19 cellular contexts compared by ENCODE assay signal in genomic region chr6:115120394-115120793, GRCh38.
DNase-seq lines count a peak whose midpoint lies in the region; ATAC-seq and TF ChIP-seq lines count a peak whose summit lies in the region.
"Had no signal": no experiment of that assay in that cellular context is flagged by ENCODE, and none has a peak within 500 bp of the region (broad histone marks: within the 10 kb centered on the region; RNA-seq: fewer than 3 reads in every experiment).

No MANE protein-coding gene starts in this region.

- H3K9me3 ChIP-seq in SK-N-MC (ENCODE audit: low read depth, low read length) = no peaks in the 10 kb centered on the region
- H3K9me3 ChIP-seq in neural cell (ENCODE audit: low read length) = no peaks in the 10 kb centered on the region
- H3K9me3 ChIP-seq: SJCRH30 had no signal

- H3K9ac ChIP-seq in SK-N-MC (ENCODE audit: insufficient read length) = no peak overlapping the region
- no peak overlapping the region for H3K9ac ChIP-seq in neural cell (ENCODE audit: low read length)

- H3K4me3 ChIP-seq in SK-N-MC (no peak overlapping the region), neural cell (ENCODE audit: low read length) (no peak overlapping the region)
- H3K4me3 ChIP-seq: GM12878, SJCRH30 had no signal

- H3F3A ChIP-seq in neural cell (ENCODE audit: insufficient read depth, low read length, poor library complexity, severe bottlenecking) = peaks cover 6% of the 10 kb centered on the region

- ATAC-seq in HG03159 (IDR thresholded peaks at IDR 0.05; ENCODE audit: unreplicated experiment) = no peak
- ATAC-seq: GM12878, HCT116, HepG2 had no signal

- DNase-seq in NCI-H1417 (lab: John Stamatoyannopoulos, UW) = peak in 2 of 3 experiments; percentile 9 to 77
- no peak for DNase-seq in NCI-H1417 treated with DMSO at 0.1 percent for 48 hours (lab: John Stamatoyannopoulos, UW)
- DNase-seq in NCI-H69 (lab: John Stamatoyannopoulos, UW) = peak; percentile 88
- DNase-seq in SK-N-MC (ENCODE audit: low read depth, low spot score) = peak; percentile 40
- no peak for DNase-seq in NCI-H2029 (lab: John Stamatoyannopoulos, UW)
- DNase-seq: EL, GDM1, Karpas-422, MV-4-11, NCI-H1105, NCI-H2171 treated with DMSO at 0.1 percent for 48 hours, NCI-H446, NCI-H526, SJCRH30 had no signal

- H3K27me3 ChIP-seq in neural cell (ENCODE audit: insufficient read depth, low read depth, low read length) = no peaks in the 10 kb centered on the region
- H3K27me3 ChIP-seq: SJCRH30 had no signal

- H3K27ac ChIP-seq in SK-N-MC = no peak overlapping the region
- H3K27ac ChIP-seq in neural cell (ENCODE audit: low read length) = no peak overlapping the region
- H3K27ac ChIP-seq: SJCRH30 had no signal

- no peak overlapping the region for H2AFZ ChIP-seq in neural cell (ENCODE audit: low read depth, low read length)

- H4K20me1 ChIP-seq in neural cell (ENCODE audit: insufficient read depth) = no peaks in the 10 kb centered on the region

- H3K36me3 ChIP-seq in SK-N-MC (ENCODE audit: insufficient read depth, low read length) (no peaks in the 10 kb centered on the region), neural cell (ENCODE audit: insufficient read depth, low read length) (no peaks in the 10 kb centered on the region)
- H3K36me3 ChIP-seq: SJCRH30 had no signal

- no peak overlapping the region for H3K4me2 ChIP-seq in neural cell (ENCODE audit: low read length)

- TF ChIP-seq EP300 in neural cell (conservative IDR thresholded peaks at IDR 0.05; ENCODE audit: poor library complexity, severe bottlenecking) = peak; percentile 70

- H3K79me2 ChIP-seq in neural cell (replicated peaks; ENCODE audit: insufficient read depth, low read length) = no peaks in the 10 kb centered on the region

- no peak for TF ChIP-seq RAD21 in neural cell (conservative IDR thresholded peaks at IDR 0.05)

- TF ChIP-seq CTCF in neural cell (IDR thresholded peaks at IDR 0.05; ENCODE audit: poor library complexity, severe bottlenecking) = no peak

- no peaks in the 10 kb centered on the region for H3K9me2 ChIP-seq in neural cell (ENCODE audit: insufficient read depth, low read length)

TF ChIP-seq in neural cell, 6 proteins besides CTCF, POLR2A, EP300 and RAD21:
- TF ChIP-seq EZH2 (IDR thresholded peaks at IDR 0.05; ENCODE audit: borderline replicate concordance, insufficient read depth, low read length, poor library complexity, severe bottlenecking) (no peak), POLR2AphosphoS5 (IDR thresholded peaks at IDR 0.05) (peak; percentile 90), MXI1 (conservative IDR thresholded peaks at IDR 0.05; ENCODE audit: poor library complexity, severe bottlenecking) (no peak), SMC3 (conservative IDR thresholded peaks at IDR 0.05; ENCODE audit: poor library complexity) (no peak)
- TF ChIP-seq, protein P1, sequence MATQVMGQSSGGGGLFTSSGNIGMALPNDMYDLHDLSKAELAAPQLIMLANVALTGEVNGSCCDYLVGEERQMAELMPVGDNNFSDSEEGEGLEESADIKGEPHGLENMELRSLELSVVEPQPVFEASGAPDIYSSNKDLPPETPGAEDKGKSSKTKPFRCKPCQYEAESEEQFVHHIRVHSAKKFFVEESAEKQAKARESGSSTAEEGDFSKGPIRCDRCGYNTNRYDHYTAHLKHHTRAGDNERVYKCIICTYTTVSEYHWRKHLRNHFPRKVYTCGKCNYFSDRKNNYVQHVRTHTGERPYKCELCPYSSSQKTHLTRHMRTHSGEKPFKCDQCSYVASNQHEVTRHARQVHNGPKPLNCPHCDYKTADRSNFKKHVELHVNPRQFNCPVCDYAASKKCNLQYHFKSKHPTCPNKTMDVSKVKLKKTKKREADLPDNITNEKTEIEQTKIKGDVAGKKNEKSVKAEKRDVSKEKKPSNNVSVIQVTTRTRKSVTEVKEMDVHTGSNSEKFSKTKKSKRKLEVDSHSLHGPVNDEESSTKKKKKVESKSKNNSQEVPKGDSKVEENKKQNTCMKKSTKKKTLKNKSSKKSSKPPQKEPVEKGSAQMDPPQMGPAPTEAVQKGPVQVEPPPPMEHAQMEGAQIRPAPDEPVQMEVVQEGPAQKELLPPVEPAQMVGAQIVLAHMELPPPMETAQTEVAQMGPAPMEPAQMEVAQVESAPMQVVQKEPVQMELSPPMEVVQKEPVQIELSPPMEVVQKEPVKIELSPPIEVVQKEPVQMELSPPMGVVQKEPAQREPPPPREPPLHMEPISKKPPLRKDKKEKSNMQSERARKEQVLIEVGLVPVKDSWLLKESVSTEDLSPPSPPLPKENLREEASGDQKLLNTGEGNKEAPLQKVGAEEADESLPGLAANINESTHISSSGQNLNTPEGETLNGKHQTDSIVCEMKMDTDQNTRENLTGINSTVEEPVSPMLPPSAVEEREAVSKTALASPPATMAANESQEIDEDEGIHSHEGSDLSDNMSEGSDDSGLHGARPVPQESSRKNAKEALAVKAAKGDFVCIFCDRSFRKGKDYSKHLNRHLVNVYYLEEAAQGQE (IDR thresholded peaks at IDR 0.05; ENCODE audit: borderline replicate concordance) = no peak

Comparison
In these comparisons a context has a peak if more than half of its experiments do, and no peak if none do; other contexts are left out.
1. DNase-seq: peak in NCI-H1417 (2 of 3), NCI-H69 (single experiment) and SK-N-MC (single experiment); none in NCI-H1417 treated with DMSO at 0.1 percent for 48 hours (single experiment) and NCI-H2029 (single experiment).